20 cellular contexts compared by ENCODE assay signal in the genomic region with DNA sequence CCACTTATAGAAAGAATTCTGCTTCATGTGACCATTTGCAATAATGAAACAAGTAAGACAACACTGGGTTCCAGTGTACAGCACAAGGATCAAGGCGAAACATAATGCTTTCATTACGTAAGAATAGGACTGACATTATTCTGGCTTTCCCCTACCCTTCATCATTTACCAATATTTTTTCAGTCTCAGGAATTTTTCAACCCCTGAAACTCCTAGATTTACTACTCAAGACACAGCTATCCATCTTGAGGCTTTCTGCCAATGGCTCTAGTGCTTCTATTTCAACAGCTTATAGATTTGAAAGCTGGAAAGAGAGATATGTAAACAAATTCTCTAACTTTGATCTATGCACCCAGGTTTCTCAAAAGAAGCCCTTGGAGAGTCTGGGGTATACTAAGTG.
"Had no signal": no experiment of that assay in that cellular context is flagged by ENCODE, and none has a peak within 500 bp of the region (broad histone marks: within the 10 kb centered on the region; RNA-seq: fewer than 3 reads in every experiment).

No MANE protein-coding gene starts in this region.

- ATAC-seq: SK-N-SH treated with all-trans-retinoic acid at 6 μM for 48 hours had no signal

- H3K4me3 ChIP-seq: MG63, SJCRH30 had no signal

- H3K27ac ChIP-seq: SJCRH30 had no signal

- H3K9me3 ChIP-seq: MG63, SJCRH30 had no signal

- DNase-seq: Karpas-422, KG1, MG63, NCI-H1092, NCI-H1105 treated with DMSO at 0.1 percent for 48 hours, NCI-H1417 treated with DMSO at 0.1 percent for 48 hours, NCI-H187, NCI-H2029, NCI-H2081 treated with DMSO at 0.1 percent for 48 hours, NCI-H2171, NCI-H226, NCI-H446, NCI-H510A, NCI-H524 treated with DMSO at 0.1 percent for 48 hours, NCI-H69, NCI-H774, RPMI8226, SHP77, SJCRH30 had no signal

- H3K27me3 ChIP-seq: MG63, SJCRH30 had no signal

- H3K36me3 ChIP-seq: MG63 had no signal
